Comparison of ENCODE assay signal across 24 cellular contexts in genomic region chr19:23481043-23481442, GRCh38.
DNase-seq lines count a peak whose midpoint lies in the region; ATAC-seq, FAIRE-seq and TF ChIP-seq lines count a peak whose summit lies in the region.
"Had no signal": no experiment of that assay in that cellular context is flagged by ENCODE, and none has a peak within 500 bp of the region (broad histone marks: within the 10 kb centered on the region; RNA-seq: fewer than 3 reads in every experiment).

No MANE protein-coding gene starts in this region.

- H3K27ac ChIP-seq in epithelial cell of prostate (no peak overlapping the region), upper lobe of left lung (no peak overlapping the region)
- H3K27ac ChIP-seq: brain microvascular endothelial cell, Peyer's patch, psoas muscle, uterus had no signal

- no peak for FAIRE-seq in frontal cortex (lab: Jason Lieb, UNC)
- FAIRE-seq: colon, GM19239, kidney had no signal

- H3K9me3 ChIP-seq in upper lobe of left lung, result peaks cover 0 to 6% (median 3%) of the 10 kb centered on the region in 4 donors
- H3K9me3 ChIP-seq: psoas muscle, uterus had no signal

- no peak overlapping the region for H3K4me3 ChIP-seq in upper lobe of left lung
- H3K4me3 ChIP-seq: lung, Peyer's patch, psoas muscle, uterus had no signal

- DNase-seq in COLO668 (lab: John Stamatoyannopoulos, UW; ENCODE audit: unreplicated experiment) (peak; percentile 13), DMS53 treated with DMSO at 0.1 percent for 48 hours (lab: John Stamatoyannopoulos, UW; ENCODE audit: unreplicated experiment) (peak; percentile 92), NCI-H774 (lab: John Stamatoyannopoulos, UW) (peak; percentile 53), epithelial cell of prostate (ENCODE audit: low read depth, low spot score) (peak; percentile 66), upper lobe of left lung (no peak), frontal cortex (ENCODE audit: low spot score in 2 of 2) (no peak)
- DNase-seq: activated CD4-positive, alpha-beta T cell treated with anti-CD3 and anti-CD28 coated beads, Interleukin-2, amount 50 U/mL, for 4 hours; activated CD8-positive, alpha-beta memory T cell treated with anti-CD3 and anti-CD28 coated beads, Interleukin-2, amount 50 U/mL, for 48 hours; brain microvascular endothelial cell; CD4-positive, CD25-positive, alpha-beta regulatory T cell; DND-41; effector memory CD4-positive, alpha-beta T cell; kidney; NCI-H1048; NCI-H2081 treated with DMSO at 0.1 percent for 48 hours; Peyer's patch; psoas muscle; substantia nigra; uterus had no signal

- no peak for ATAC-seq in upper lobe of left lung (ENCODE audit: low FRiP score in 2 of 2)
- ATAC-seq in GM19395 (IDR thresholded peaks at IDR 0.05; ENCODE audit: unreplicated experiment), result no peak
- ATAC-seq: psoas muscle, SK-N-SH treated with all-trans-retinoic acid at 6 μM for 48 hours had no signal

- TF ChIP-seq POLR2A in upper lobe of left lung (IDR thresholded peaks at IDR 0.05), result no peak

- 23 to 26% methylated on average over 2 of the region's 2 CpGs for WGBS in upper lobe of left lung, 2 donors

- no peak for TF ChIP-seq EP300 in upper lobe of left lung (IDR thresholded peaks at IDR 0.05)

- H3K36me3 ChIP-seq in upper lobe of left lung, result no peaks in the 10 kb centered on the region
- H3K36me3 ChIP-seq: brain microvascular endothelial cell, Peyer's patch, uterus had no signal

- no peaks in the 10 kb centered on the region for H3K4me1 ChIP-seq in upper lobe of left lung
- H3K4me1 ChIP-seq: Peyer's patch, psoas muscle, uterus had no signal

- no peaks in the 10 kb centered on the region for H3K27me3 ChIP-seq in upper lobe of left lung
- H3K27me3 ChIP-seq: brain microvascular endothelial cell, Peyer's patch, uterus had no signal

- TF ChIP-seq CTCF in upper lobe of left lung (IDR thresholded peaks at IDR 0.05), result no peak

Comparison
In these comparisons a context has a peak if more than half of its experiments do, and no peak if none do; other contexts are left out.
1. DNase-seq: peak in COLO668 (single experiment), DMS53 treated with DMSO at 0.1 percent for 48 hours (single experiment), NCI-H774 (single experiment) and epithelial cell of prostate (single experiment); none in upper lobe of left lung (0 of 2) and frontal cortex (0 of 2).